ENCODE assay signal across 1 cellular context in genomic region chrX:136212557-136213111, GRCh38.
TF ChIP-seq lines count a peak whose summit lies in the region.

No MANE protein-coding gene starts in this region.

TF ChIP-seq in GM23338, 12 proteins besides CTCF, POLR2A, EP300 and RAD21 (continued from another document):
- TF ChIP-seq ZNF462 (CRISPR knock-in tag; IDR thresholded peaks at IDR 0.05) = no peak
- no peak for TF ChIP-seq JUNB (IDR thresholded peaks at IDR 0.05; ENCODE audit: unreplicated experiment)
